16 cellular contexts compared by ENCODE assay signal in genomic region chr4:42706086-42706485, GRCh38. TPM values are rescaled to one million over a fixed set of nuclear protein-coding genes. Genes with fewer than 3 reads are reported as not detected.
A peak's percentile ranks its signal among the peaks of the same experiment; 100 is the strongest.
DNase-seq lines count a peak whose midpoint lies in the region; ATAC-seq and TF ChIP-seq lines count a peak whose summit lies in the region.
"Had no signal": no experiment of that assay in that cellular context is flagged by ENCODE, and none has a peak within 500 bp of the region (broad histone marks: within the 10 kb centered on the region; RNA-seq: fewer than 3 reads in every experiment).

No MANE protein-coding gene starts in this region.

- H3K9me2 ChIP-seq in GM23338 (ENCODE audit: insufficient read depth) = peaks cover 5% of the 10 kb centered on the region; the same call in 1 of the 2 replicates

- no peak overlapping the region for H3K27ac Mint-ChIP-seq in GM23338
- peak overlapping the region; percentile 52 for H3K27ac Mint-ChIP-seq in glutamatergic neuron (ENCODE audit: unreplicated experiment)
- H3K27ac Mint-ChIP-seq in T-helper 17 cell = no peak overlapping the region
- H3K27ac Mint-ChIP-seq: CD4-positive, alpha-beta memory T cell; HFFc6 had no signal

- DNase-seq in GM23338 (ENCODE audit: low spot score) = no peak
- no peak for DNase-seq in glutamatergic neuron
- no peak for DNase-seq in T-helper 17 cell
- no peak for DNase-seq in NCI-H2107 (lab: John Stamatoyannopoulos, UW)
- no peak for DNase-seq in NCI-H1048 (lab: John Stamatoyannopoulos, UW)
- DNase-seq: C1 segment of cervical spinal cord; Calu3; CD4-positive, alpha-beta memory T cell; COR-L47; DMS53; DMS79 treated with DMSO at 0.1 percent for 48 hours; GF-D8; HFFc6 had no signal

- H3K36me3 Mint-ChIP-seq in GM23338 (ENCODE audit: low read depth) (peaks cover 11% of the 10 kb centered on the region), glutamatergic neuron (ENCODE audit: unreplicated experiment) (peaks cover 5% of the 10 kb centered on the region), T-helper 17 cell (ENCODE audit: low read depth) (peaks cover 3% of the 10 kb centered on the region)
- H3K36me3 Mint-ChIP-seq: CD4-positive, alpha-beta memory T cell had no signal

- no peaks in the 10 kb centered on the region for H3F3A ChIP-seq in GM23338 (replicated peaks; ENCODE audit: low read depth)

- H3K27me3 Mint-ChIP-seq in GM23338 (ENCODE audit: insufficient read depth, low read depth, poor library complexity) (peaks cover 2% of the 10 kb centered on the region), glutamatergic neuron (ENCODE audit: unreplicated experiment) (no peaks in the 10 kb centered on the region), T-helper 17 cell (peaks cover 18% of the 10 kb centered on the region)

- H3K27me3 ChIP-seq in GM23338 (ENCODE audit: insufficient read depth) = no peaks in the 10 kb centered on the region

- no peaks in the 10 kb centered on the region for H3K79me2 ChIP-seq in GM23338 (replicated peaks; ENCODE audit: insufficient read depth)

- ATAC-seq in GM23338 (no peak), T-helper 17 cell (no peak)

- no peak overlapping the region for H3K4me3 Mint-ChIP-seq in GM23338
- H3K4me3 Mint-ChIP-seq in glutamatergic neuron (ENCODE audit: unreplicated experiment) = no peak overlapping the region
- H3K4me3 Mint-ChIP-seq in T-helper 17 cell = no peak overlapping the region
- H3K4me3 Mint-ChIP-seq: CD4-positive, alpha-beta memory T cell; HFFc6 had no signal

- H3K9me3 Mint-ChIP-seq in GM23338 (peaks cover 18% of the 10 kb centered on the region), glutamatergic neuron (ENCODE audit: unreplicated experiment) (peaks cover 3% of the 10 kb centered on the region)
- H3K9me3 Mint-ChIP-seq: CD4-positive, alpha-beta memory T cell had no signal

- peaks cover 26% of the 10 kb centered on the region for H3K4me1 Mint-ChIP-seq in GM23338
- H3K4me1 Mint-ChIP-seq in glutamatergic neuron (ENCODE audit: low read depth, unreplicated experiment) = peaks cover 10% of the 10 kb centered on the region
- H3K4me1 Mint-ChIP-seq in T-helper 17 cell = no peaks in the 10 kb centered on the region

- H4K20me1 ChIP-seq in GM23338 (replicated peaks; ENCODE audit: insufficient read depth) = no peaks in the 10 kb centered on the region

- H3K4me2 ChIP-seq in GM23338 = no peak overlapping the region

- no peaks in the 10 kb centered on the region for H3K9me3 ChIP-seq in T-helper 17 cell (ENCODE audit: control insufficient read depth, low read length, poor library complexity, severe bottlenecking)
- H3K9me3 ChIP-seq: HAP-1 had no signal

- H3K4me1 ChIP-seq in GM23338 (ENCODE audit: insufficient read depth) = peaks cover 18% of the 10 kb centered on the region
- H3K4me1 ChIP-seq: HAP-1 had no signal

- H3K27ac ChIP-seq in GM23338 (ENCODE audit: low read depth) (no peak overlapping the region), VCaP (peak overlapping the region; percentile 26; the same call in 1 of the 2 replicates)

- H2AFZ ChIP-seq in GM23338 = 0 out of 2 replicates have a peak overlapping the region, but pooled peaks have one; percentile 3

- H3K36me3 ChIP-seq in GM23338 (ENCODE audit: insufficient read depth) = no peaks in the 10 kb centered on the region
- H3K36me3 ChIP-seq: HAP-1 had no signal

- TF ChIP-seq CTCF in GM23338 (conservative IDR thresholded peaks at IDR 0.05; ENCODE audit: low read depth in 2 of 2) (no peak), VCaP (conservative IDR thresholded peaks at IDR 0.05) (no peak), glutamatergic neuron (IDR thresholded peaks at IDR 0.05; ENCODE audit: partially characterized antibody, unreplicated experiment) (no peak)

- no peak overlapping the region for H3K4me3 ChIP-seq in GM23338
- H3K4me3 ChIP-seq: HAP-1 had no signal

TF ChIP-seq in GM23338, 12 proteins besides CTCF, POLR2A, EP300 and RAD21:
- no peak for TF ChIP-seq NANOG (IDR thresholded peaks at IDR 0.05; ENCODE audit: borderline replicate concordance)
- no peak for TF ChIP-seq ZNF114 (CRISPR knock-in tag; IDR thresholded peaks at IDR 0.05)
- no peak for TF ChIP-seq POLR2AphosphoS5 (IDR thresholded peaks at IDR 0.05; ENCODE audit: low read depth)
- no peak for TF ChIP-seq REST (IDR thresholded peaks at IDR 0.05; ENCODE audit: unreplicated experiment)
- no peak for TF ChIP-seq CREB1 (CRISPR knock-in tag; IDR thresholded peaks at IDR 0.05; ENCODE audit: low read depth)
- TF ChIP-seq STAT1 (IDR thresholded peaks at IDR 0.05; ENCODE audit: unreplicated experiment) = no peak
- TF ChIP-seq ZNF331 (CRISPR knock-in tag; IDR thresholded peaks at IDR 0.05; ENCODE audit: low read depth) = no peak
- TF ChIP-seq ETS1 (IDR thresholded peaks at IDR 0.05) = no peak
- no peak for TF ChIP-seq EZH2phosphoT487 (IDR thresholded peaks at IDR 0.05; ENCODE audit: unreplicated experiment)
- no peak for TF ChIP-seq EZH2 (IDR thresholded peaks at IDR 0.05; ENCODE audit: low read depth, unreplicated experiment)

RNA-seq across cellular contexts. Expression of gene ATP8A1, which starts 49.2 kb away (rescaled TPM):
- 28.7 and 66.3 TPM in 2 replicates for total RNA-seq in GM23338 (2014; rRNA removed; shearing (Covaris generic))
- 6.8 and 6.9 TPM in 2 replicates for polyA plus RNA-seq in GM23338 (2016; fragmentation: Nextera tagmentation; extraction: Ambion mirVana)
- total RNA-seq in glutamatergic neuron (ENCODE audit: unreplicated experiment) = 278 TPM
- total RNA-seq in T-helper 17 cell = 10 to 100 TPM; 43.3 to 59.2 TPM
- total RNA-seq: A172 had no signal
